In the genomic region with DNA sequence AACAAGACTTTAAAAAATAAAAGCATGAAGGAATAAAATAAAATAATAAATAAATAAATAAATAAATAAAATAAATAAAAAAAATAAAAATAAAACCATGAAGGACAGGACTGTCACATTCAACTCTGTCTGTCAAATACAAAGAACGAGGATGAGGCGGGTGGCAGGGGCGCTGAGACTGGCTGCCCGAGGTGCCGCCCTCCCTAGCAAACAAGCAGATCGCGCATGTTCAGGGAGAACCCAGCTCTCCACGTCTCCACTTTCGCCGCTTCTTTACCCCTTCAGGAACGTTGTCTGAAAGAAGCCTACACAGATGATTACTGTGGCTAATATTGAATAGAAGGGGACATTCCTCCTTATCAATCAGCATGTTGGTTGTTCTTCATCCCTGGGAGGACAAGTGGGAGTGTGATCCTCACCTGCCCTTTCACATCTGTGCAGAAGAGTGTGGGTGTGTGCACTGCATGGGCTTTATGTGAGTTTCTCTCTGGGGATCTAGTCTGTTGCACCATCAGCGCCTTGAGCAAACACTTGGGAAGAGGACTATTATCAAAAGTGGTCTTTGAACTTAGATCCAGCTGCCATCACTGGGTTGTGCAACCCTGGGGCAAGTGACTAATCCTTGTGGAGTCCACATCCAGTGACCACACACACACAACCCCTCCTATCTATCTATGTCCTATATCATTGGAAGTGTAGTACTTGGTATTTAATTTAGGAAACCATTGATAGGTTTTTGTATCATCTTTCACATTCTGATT, we compare ENCODE assay signal across 1 cellular context.
TF ChIP-seq lines count a peak whose summit lies in the region.

No MANE protein-coding gene starts in this region.

TF ChIP-seq in HepG2, 621 proteins besides CTCF, POLR2A, EP300 and RAD21 (continued from another document):
- TF ChIP-seq, protein P1, sequence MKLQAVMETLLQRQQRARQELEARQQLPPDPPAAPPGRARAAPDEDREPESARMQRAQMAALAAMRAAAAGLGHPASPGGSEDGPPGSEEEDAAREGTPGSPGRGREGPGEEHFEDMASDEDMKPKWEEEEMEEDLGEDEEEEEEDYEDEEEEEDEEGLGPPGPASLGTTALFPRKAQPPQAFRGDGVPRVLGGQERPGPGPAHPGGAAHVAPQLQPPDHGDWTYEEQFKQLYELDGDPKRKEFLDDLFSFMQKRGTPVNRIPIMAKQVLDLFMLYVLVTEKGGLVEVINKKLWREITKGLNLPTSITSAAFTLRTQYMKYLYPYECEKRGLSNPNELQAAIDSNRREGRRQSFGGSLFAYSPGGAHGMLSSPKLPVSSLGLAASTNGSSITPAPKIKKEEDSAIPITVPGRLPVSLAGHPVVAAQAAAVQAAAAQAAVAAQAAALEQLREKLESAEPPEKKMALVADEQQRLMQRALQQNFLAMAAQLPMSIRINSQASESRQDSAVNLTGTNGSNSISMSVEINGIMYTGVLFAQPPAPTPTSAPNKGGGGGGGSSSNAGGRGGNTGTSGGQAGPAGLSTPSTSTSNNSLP (IDR thresholded peaks at IDR 0.05; ENCODE audit: low read depth, low read length), result peak; percentile 92
- TF ChIP-seq YY1 (IDR thresholded peaks at IDR 0.05; ENCODE audit: insufficient read depth, insufficient replicate concordance, low read depth, low read length) (peak; percentile 28), WIZ (CRISPR knock-in tag; IDR thresholded peaks at IDR 0.05) (0 out of 2 replicates have a peak, but pooled peaks have one; percentile 35), ZNF317 (CRISPR knock-in tag; IDR thresholded peaks at IDR 0.05) (peak; percentile 81)
- TF ChIP-seq, protein P2, sequence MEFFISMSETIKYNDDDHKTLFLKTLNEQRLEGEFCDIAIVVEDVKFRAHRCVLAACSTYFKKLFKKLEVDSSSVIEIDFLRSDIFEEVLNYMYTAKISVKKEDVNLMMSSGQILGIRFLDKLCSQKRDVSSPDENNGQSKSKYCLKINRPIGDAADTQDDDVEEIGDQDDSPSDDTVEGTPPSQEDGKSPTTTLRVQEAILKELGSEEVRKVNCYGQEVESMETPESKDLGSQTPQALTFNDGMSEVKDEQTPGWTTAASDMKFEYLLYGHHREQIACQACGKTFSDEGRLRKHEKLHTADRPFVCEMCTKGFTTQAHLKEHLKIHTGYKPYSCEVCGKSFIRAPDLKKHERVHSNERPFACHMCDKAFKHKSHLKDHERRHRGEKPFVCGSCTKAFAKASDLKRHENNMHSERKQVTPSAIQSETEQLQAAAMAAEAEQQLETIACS (CRISPR knock-in tag; IDR thresholded peaks at IDR 0.05), result no peak
